ENCODE assay signal across 8 cellular contexts in genomic region chr16:785563-786535, GRCh38. TPM values are rescaled to one million over a fixed set of nuclear protein-coding genes. Genes with fewer than 3 reads are reported as not detected.
A peak's percentile ranks its signal among the peaks of the same experiment; 100 is the strongest.
DNase-seq lines count a peak whose midpoint lies in the region; ATAC-seq lines count a peak whose summit lies in the region.

No MANE protein-coding gene starts in this region.

- POLR2A ChIA-PET in CD4-positive, alpha-beta memory T cell (lab: Charles Lee; ENCODE audit: partially characterized antibody), result interaction anchor here (0.8 to 3.1 kb wide), 6 partner anchors 45 to 90 kb away, joined by 3 to 15 read pairs (median 4); partner anchors contain the start of genes ANTKMT, CIAO3 and METRN
- POLR2A ChIA-PET in activated CD4-positive, alpha-beta T cell treated with anti-CD3 and anti-CD28 coated beads for 36 hours (lab: Charles Lee), result no interaction called here

- H3K4me1 ChIP-seq in CD4-positive, alpha-beta memory T cell (ENCODE audit: insufficient read depth, low read length), result peaks cover 21% of the 10 kb centered on the region

- peak overlapping the region; percentile 39 to 70 (median 60) for H3K4me3 Mint-ChIP-seq in CD4-positive, alpha-beta memory T cell
- peak overlapping the region; percentile 88 for H3K4me3 Mint-ChIP-seq in activated CD4-positive, alpha-beta T cell treated with anti-CD3 and anti-CD28 coated beads for 36 hours

- in situ Hi-C loops in KBM-7 (cut with MboI; ENCODE audit: low pct_unique_long_range_greater_than_20kb, low sequenced_read_pairs), result loop anchor here (10.0 kb wide), 1 partner anchor 71 kb away; the partner anchor contains the start of gene METRN

- H3K36me3 Mint-ChIP-seq in CD4-positive, alpha-beta memory T cell, result peaks cover 3 to 4% of the 10 kb centered on the region in 2 donors
- H3K36me3 Mint-ChIP-seq in activated CD4-positive, alpha-beta T cell treated with anti-CD3 and anti-CD28 coated beads for 36 hours (ENCODE audit: low read depth), result peaks cover 8% of the 10 kb centered on the region

- H3K27me3 ChIP-seq in CD4-positive, alpha-beta memory T cell (ENCODE audit: insufficient read depth, low read length), result no peaks in the 10 kb centered on the region

- H3K9me3 Mint-ChIP-seq in CD4-positive, alpha-beta memory T cell, result no peaks in the 10 kb centered on the region
- no peaks in the 10 kb centered on the region for H3K9me3 Mint-ChIP-seq in activated CD4-positive, alpha-beta T cell treated with anti-CD3 and anti-CD28 coated beads for 36 hours (ENCODE audit: low read depth)

- H3K4me3 ChIP-seq in CD4-positive, alpha-beta memory T cell (ENCODE audit: low read length in 2 of 2), result no peak overlapping the region

- H3K9me3 ChIP-seq in CD4-positive, alpha-beta memory T cell (ENCODE audit: control insufficient read depth in 1 of 2, low read length in 2 of 2), result no peaks in the 10 kb centered on the region

- ATAC-seq in activated CD4-positive, alpha-beta T cell treated with anti-CD3 and anti-CD28 coated beads for 36 hours, result peak; percentile 21
- no peak for ATAC-seq in GM19023 (IDR thresholded peaks at IDR 0.05; ENCODE audit: unreplicated experiment)

- intact Hi-C loops in CD4-positive, alpha-beta memory T cell (cut with micrococcal nuclease), result loop anchor here (1.0 to 5.0 kb wide), 2 partner anchors 75 to 139 kb away; partner anchors contain the start of gene WDR90
- intact Hi-C loops in activated CD4-positive, alpha-beta T cell treated with anti-CD3 and anti-CD28 coated beads for 36 hours (cut with DNase I, micrococcal nuclease), result loop anchor here (1.0 to 5.0 kb wide), 2 partner anchors 75 to 89 kb away; no protein-coding TSS in a partner anchor

- H3K27ac ChIP-seq in CD4-positive, alpha-beta memory T cell (ENCODE audit: low read depth, low read length), result no peak overlapping the region
- no peak overlapping the region for H3K27ac ChIP-seq in caudate nucleus (ENCODE audit: low read depth, low read length)

- peaks cover 6% of the 10 kb centered on the region for H3K36me3 ChIP-seq in CD4-positive, alpha-beta memory T cell (ENCODE audit: insufficient read depth, low read length)

- H3K27me3 Mint-ChIP-seq in CD4-positive, alpha-beta memory T cell, result no peaks in the 10 kb centered on the region
- no peaks in the 10 kb centered on the region for H3K27me3 Mint-ChIP-seq in activated CD4-positive, alpha-beta T cell treated with anti-CD3 and anti-CD28 coated beads for 36 hours

- peaks cover 2 to 24% (median 5%) of the 10 kb centered on the region in 4 donors for H3K4me1 Mint-ChIP-seq in CD4-positive, alpha-beta memory T cell
- peaks cover 13% of the 10 kb centered on the region for H3K4me1 Mint-ChIP-seq in activated CD4-positive, alpha-beta T cell treated with anti-CD3 and anti-CD28 coated beads for 36 hours

- DNase-seq in CD4-positive, alpha-beta memory T cell, result peak; percentile 61 to 73 (median 68)
- DNase-seq in KBM-7 (peak; percentile 70), caudate nucleus (lab: John Stamatoyannopoulos, UW) (peak in 45 of 61 donors; percentile 5 to 63 (median 29)), left kidney (ENCODE audit: low read depth, low spot score) (peak; percentile 72), mesenteric fat pad (ENCODE audit: low spot score) (no peak)
- DNase-seq in activated CD4-positive, alpha-beta T cell treated with anti-CD3 and anti-CD28 coated beads for 36 hours, result peak; percentile 85
- DNase-seq in stimulated activated CD4-positive, alpha-beta T cell treated with anti-CD3 and anti-CD28 coated beads, TNF-alpha, amount 100 ng/mL, for 1 hour (ENCODE audit: low read depth in 3 of 3, low spot score in 1 of 3), result peak in 2 of 3 donors; percentile 57 to 72

- H3K27ac Mint-ChIP-seq in CD4-positive, alpha-beta memory T cell, result peak overlapping the region in 1 of 7 donors; percentile 82
- H3K27ac Mint-ChIP-seq in activated CD4-positive, alpha-beta T cell treated with anti-CD3 and anti-CD28 coated beads for 36 hours, result peak overlapping the region; percentile 25

- CTCF ChIA-PET in CD4-positive, alpha-beta memory T cell (lab: Charles Lee; ENCODE audit: partially characterized antibody), result interaction anchor here (0.9 to 6.7 kb wide), 8 partner anchors 9 to 90 kb away, joined by 3 to 84 read pairs (median 4); partner anchors contain the start of gene METRN
- CTCF ChIA-PET in activated CD4-positive, alpha-beta T cell treated with anti-CD3 and anti-CD28 coated beads for 36 hours (lab: Charles Lee), result interaction anchor here (0.9 to 3.6 kb wide), 4 partner anchors 72 to 160 kb away, joined by 3 to 55 read pairs (median 4); partner anchors contain the start of gene METRN

RNA-seq across cellular contexts. Expression of gene RPUSD1, which starts 2.3 kb away (rescaled TPM):
- total RNA-seq in CD4-positive, alpha-beta memory T cell, result 10 to 100 TPM; 26.9 to 31.1 TPM
- polyA plus RNA-seq in CD4-positive, alpha-beta memory T cell, result 10 to 100 TPM; 19.9 to 29.7 TPM
- 10 to 100 TPM; 16.3 to 17.5 TPM for total RNA-seq in activated CD4-positive, alpha-beta T cell treated with anti-CD3 and anti-CD28 coated beads for 36 hours
- total RNA-seq in mesenteric fat pad, result 16.8 TPM

RNA-seq across cellular contexts. Expression of gene CHTF18, which starts 2.6 kb away (rescaled TPM):
- total RNA-seq in CD4-positive, alpha-beta memory T cell, result 10 to 100 TPM; 42.1 to 46.9 TPM
- 1 to 10 TPM; 3.0 to 6.0 TPM for polyA plus RNA-seq in CD4-positive, alpha-beta memory T cell
- 100 to 1,000 TPM in 1 of 2 experiments, 10 to 100 TPM in 1; 82.2 to 105 TPM for total RNA-seq in activated CD4-positive, alpha-beta T cell treated with anti-CD3 and anti-CD28 coated beads for 36 hours
- 5.6 TPM for total RNA-seq in mesenteric fat pad

RNA-seq across cellular contexts. Expression of gene GNG13, which starts 14.7 kb away (rescaled TPM):
- total RNA-seq in CD4-positive, alpha-beta memory T cell, result not detected
- not detected for polyA plus RNA-seq in CD4-positive, alpha-beta memory T cell
- not detected for total RNA-seq in activated CD4-positive, alpha-beta T cell treated with anti-CD3 and anti-CD28 coated beads for 36 hours
- total RNA-seq in mesenteric fat pad, result not detected

RNA-seq across cellular contexts. Expression of gene MSLN, which starts 25.3 kb away (rescaled TPM):
- not detected for total RNA-seq in CD4-positive, alpha-beta memory T cell
- not detected for polyA plus RNA-seq in CD4-positive, alpha-beta memory T cell
- total RNA-seq in activated CD4-positive, alpha-beta T cell treated with anti-CD3 and anti-CD28 coated beads for 36 hours, result not detected
- not detected for total RNA-seq in mesenteric fat pad

RNA-seq across cellular contexts. Expression of gene CIAO3, which starts 45.1 kb away (rescaled TPM):
- 10 to 100 TPM; 58.2 TPM for total RNA-seq in CD4-positive, alpha-beta memory T cell
- polyA plus RNA-seq in CD4-positive, alpha-beta memory T cell, result 10 to 100 TPM; 10.8 to 26.1 TPM
- 10 to 100 TPM; 28.3 to 31.9 TPM for total RNA-seq in activated CD4-positive, alpha-beta T cell treated with anti-CD3 and anti-CD28 coated beads for 36 hours
- total RNA-seq in mesenteric fat pad, result 21.0 TPM
